ENCODE assay signal across 17 cellular contexts in the genomic region with DNA sequence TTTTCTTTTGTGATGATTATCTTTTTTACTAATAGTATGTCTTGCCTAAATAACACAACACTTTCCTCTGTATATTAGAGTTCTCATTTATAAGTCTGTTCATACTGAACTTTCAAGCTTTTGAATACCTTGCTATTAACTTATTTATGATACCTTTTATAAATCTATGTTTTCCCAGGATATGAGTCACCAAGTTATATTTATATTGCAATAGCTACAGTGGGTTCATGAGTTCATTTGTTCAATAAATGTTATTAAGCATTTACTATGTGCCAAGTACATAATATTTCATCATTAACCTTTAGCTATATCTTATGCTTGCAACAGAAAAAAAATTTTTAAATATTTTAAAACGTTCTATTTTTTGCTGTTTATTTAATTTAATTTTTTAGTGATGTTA. TPM values are rescaled to one million over a fixed set of nuclear protein-coding genes. Genes with fewer than 3 reads are reported as not detected.
DNase-seq lines count a peak whose midpoint lies in the region; ATAC-seq and TF ChIP-seq lines count a peak whose summit lies in the region.
"Had no signal": no experiment of that assay in that cellular context is flagged by ENCODE, and none has a peak within 500 bp of the region (broad histone marks: within the 10 kb centered on the region; RNA-seq: fewer than 3 reads in every experiment).

No MANE protein-coding gene starts in this region.

- ATAC-seq in psoas muscle (no peak), HG02763 (IDR thresholded peaks at IDR 0.05; ENCODE audit: unreplicated experiment) (no peak)
- ATAC-seq: CD8-positive, alpha-beta T cell; GM12878; GM23338 had no signal

- H3K27ac ChIP-seq in RWPE1 (peak overlapping the region; percentile 37; the same call in 1 of the 2 replicates), psoas muscle (peak overlapping the region; percentile 86)

- peak; percentile 64 for DNase-seq in HT-29 (ENCODE audit: low spot score)
- DNase-seq in RWPE1 (ENCODE audit: low spot score) = no peak
- no peak for DNase-seq in psoas muscle
- DNase-seq in NCI-H524 treated with DMSO at 0.1 percent for 48 hours (lab: John Stamatoyannopoulos, UW) = no peak
- DNase-seq in COLO829 (ENCODE audit: low spot score) = no peak
- DNase-seq: Caco-2; CD8-positive, alpha-beta T cell; DMS79; H7 had no signal

- no peaks in the 10 kb centered on the region for H3K9me3 ChIP-seq in psoas muscle
- H3K9me3 ChIP-seq: Caco-2 had no signal

- H3K27me3 ChIP-seq in psoas muscle (ENCODE audit: insufficient read depth in 3 of 3, low read length in 2 of 3) = no peaks in the 10 kb centered on the region

- POLR2A ChIA-PET in RWPE1 (lab: Yijun Ruan, JAX; ENCODE audit: low non-redundant PET) = no interaction called here

- peaks cover 23% of the 10 kb centered on the region for H3K4me1 ChIP-seq in psoas muscle
- H3K4me1 ChIP-seq: Caco-2 had no signal

- intact Hi-C loops in psoas muscle (cut with DNase I) = no loop called here

- TF ChIP-seq CTCF in RWPE1 (conservative IDR thresholded peaks at IDR 0.05; ENCODE audit: low read depth) = no peak
- TF ChIP-seq CTCF in psoas muscle (IDR thresholded peaks at IDR 0.05) = no peak

- WGBS in psoas muscle, 3 donors = 39 to 52% (median 44%) methylated on average over 1 of the region's 1 CpG

- CTCF ChIA-PET in RWPE1 (lab: Yijun Ruan, JAX) = no interaction called here

- no peak overlapping the region for H3K4me3 ChIP-seq in psoas muscle
- H3K4me3 ChIP-seq: GM12878, GM23338 had no signal

- peaks cover 0 to 46% of the 10 kb centered on the region in 2 donors for H3K36me3 ChIP-seq in psoas muscle (ENCODE audit: insufficient read depth in 1 of 2, low read depth in 1 of 2)

RNA-seq across cellular contexts. Expression of gene CLCN1, which starts 18.3 kb away (rescaled TPM):
- total RNA-seq in HT-29 (2014; rRNA removed; shearing (Covaris generic)) = 2.8 and 3.0 TPM in 2 replicates
- total RNA-seq in psoas muscle = 10 to 100 TPM in 1 of 4 donors, 1 to 10 TPM in 3; 2.9 to 10.9 (median 6.7) TPM
- polyA plus RNA-seq in psoas muscle = 1 to 10 TPM in 2 of 3 donors, under 1 TPM in 1; 0.73 to 5.5 (median 1.3) TPM
- total RNA-seq: A673; CD8-positive, alpha-beta T cell; G401; GM12878; HT1080 had no signal
- polyA plus RNA-seq: BJ had no signal

RNA-seq across cellular contexts. Expression of gene FAM131B, which starts 28.3 kb away (rescaled TPM):
- total RNA-seq in HT-29 (2014; rRNA removed; shearing (Covaris generic)) = 13.2 and 17.6 TPM in 2 replicates
- 1 to 10 TPM in 1 of 4 donors, under 1 TPM in 3; 0.25 to 1.0 (median 0.61) TPM for total RNA-seq in psoas muscle
- under 1 TPM; 0.13 to 0.27 (median 0.21) TPM for polyA plus RNA-seq in psoas muscle

RNA-seq across cellular contexts. Expression of gene CASP2, which starts 46.1 kb away (rescaled TPM):
- 26.6 and 27.7 TPM in 2 replicates for total RNA-seq in HT-29 (2014; rRNA removed; shearing (Covaris generic))
- total RNA-seq in psoas muscle = 1 to 10 TPM; 3.2 to 7.6 (median 4.7) TPM
- polyA plus RNA-seq in psoas muscle = 1 to 10 TPM; 1.4 to 4.3 (median 2.0) TPM

RNA-seq across cellular contexts. Expression of gene ZYX, which starts 46.9 kb away (rescaled TPM):
- 116 and 148 TPM in 2 replicates for total RNA-seq in HT-29 (2014; rRNA removed; shearing (Covaris generic))
- 100 to 1,000 TPM in 2 of 4 donors, 10 to 100 TPM in 2; 60.4 to 134 (median 96.0) TPM for total RNA-seq in psoas muscle
- 100 to 1,000 TPM in 1 of 3 donors, 10 to 100 TPM in 2; 34.4 to 215 (median 57.6) TPM for polyA plus RNA-seq in psoas muscle

RNA-seq across cellular contexts. Expression of gene TMEM139, which starts 49.5 kb away (rescaled TPM):
- 53.9 and 79.7 TPM in 2 replicates for total RNA-seq in HT-29 (2014; rRNA removed; shearing (Covaris generic))
- total RNA-seq in psoas muscle = under 1 TPM in 1 of 4 donors, not detected in 3; 0.43 TPM
- under 1 TPM; 0.04 to 0.42 (median 0.31) TPM for polyA plus RNA-seq in psoas muscle
- total RNA-seq: A673, G401, HT1080 had no signal
- polyA plus RNA-seq: CD14-positive monocyte, GM12878 had no signal
